36 cellular contexts compared by ENCODE assay signal in the genomic region with DNA sequence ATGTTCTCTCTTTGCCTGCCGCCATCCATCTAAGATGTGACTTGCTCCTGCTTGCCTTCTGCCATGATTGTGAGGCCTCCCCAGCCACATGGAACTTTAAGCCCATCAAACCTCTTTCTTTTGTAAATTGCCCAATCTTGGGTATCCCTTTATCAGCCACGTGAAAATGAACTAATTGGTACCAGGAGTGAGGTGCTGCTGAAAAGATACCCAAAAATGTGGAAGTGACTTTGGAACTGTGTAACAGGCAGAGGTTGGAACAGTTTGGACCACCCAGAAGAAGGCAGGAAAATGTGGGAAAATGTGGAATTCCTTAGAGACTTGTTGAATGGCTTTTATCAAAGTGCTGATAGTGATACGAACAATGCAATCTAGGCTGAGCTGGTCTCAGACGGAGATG.
"Had no signal": no experiment of that assay in that cellular context is flagged by ENCODE, and none has a peak within 500 bp of the region (broad histone marks: within the 10 kb centered on the region; RNA-seq: fewer than 3 reads in every experiment).

No MANE protein-coding gene starts in this region.

- H3K9me3 ChIP-seq: adrenal gland, body of pancreas had no signal

- H3K4me1 Mint-ChIP-seq: activated B cell treated with CpG ODN at 0.5 μM for 24 hours; activated CD4-positive, alpha-beta T cell treated with anti-CD3 and anti-CD28 coated beads, Interleukin-2, amount 10 ng/mL, durations not matched to agents 24 days and 14 days; activated naive CD8-positive, alpha-beta T cell treated with anti-CD3 and anti-CD28 coated beads for 36 hours; activated T-helper 17 cell treated with anti-CD3 and anti-CD28 coated beads, Interleukin-2, amount 50 U/mL, for 72 hours had no signal

- FAIRE-seq: astrocyte, TTC549 had no signal

- DNase-seq: activated B cell treated with CpG ODN at 0.5 μM for 24 hours; activated CD4-positive, alpha-beta memory T cell treated with anti-CD3 and anti-CD28 coated beads for 36 hours; activated CD4-positive, alpha-beta T cell treated with anti-CD3 and anti-CD28 coated beads for 4 hours; activated CD4-positive, alpha-beta T cell treated with anti-CD3 and anti-CD28 coated beads, Interleukin-2, amount 10 ng/mL, durations not matched to agents 24 days and 14 days; activated CD4-positive, alpha-beta T cell treated with anti-CD3 and anti-CD28 coated beads, Interleukin-2, amount 50 U/mL, for 1 hour; activated CD4-positive, alpha-beta T cell treated with anti-CD3 and anti-CD28 coated beads, Interleukin-2, amount 50 U/mL, for 4 hours; activated CD4-positive, CD25-positive, alpha-beta regulatory T cell treated with anti-CD3 and anti-CD28 coated beads, Interleukin-2, amount 50 U/mL, for 72 hours; activated CD8-positive, alpha-beta memory T cell treated with anti-CD3 and anti-CD28 coated beads, Interleukin-2, amount 50 U/mL, for 4 hours; activated CD8-positive, alpha-beta T cell treated with anti-CD3 and anti-CD28 coated beads for 36 hours; activated effector memory CD4-positive, alpha-beta T cell treated with anti-CD3 and anti-CD28 coated beads, Interleukin-2, amount 50 U/mL, for 16 hours; activated gamma-delta T cell treated with Interleukin-2 at 50 U/mL for 16 hours; activated naive CD4-positive, alpha-beta T cell; activated naive CD4-positive, alpha-beta T cell treated with anti-CD3 and anti-CD28 coated beads for 36 hours; activated naive CD4-positive, alpha-beta T cell treated with anti-CD3 and anti-CD28 coated beads, Interleukin-2, amount 50 U/mL, for 16 hours; activated naive CD8-positive, alpha-beta T cell treated with anti-CD3 and anti-CD28 coated beads for 36 hours; activated T-cell treated with anti-CD3 and anti-CD28 coated beads for 4 hours; activated T-cell treated with anti-CD3 and anti-CD28 coated beads, Interleukin-2, amount 50 U/mL, for 1 hour; activated T-cell treated with anti-CD3 and anti-CD28 coated beads, Interleukin-2, amount 50 U/mL, for 4 hours; activated T-cell treated with anti-CD3 and anti-CD28 coated beads, Interleukin-2, amount 50 U/mL, for 72 hours; adrenal gland; amniotic stem cell; aorta; body of pancreas; brain microvascular endothelial cell; central memory CD4-positive, alpha-beta T cell; T-helper 2 cell; T-helper 9 cell had no signal

- H3K4me3 Mint-ChIP-seq: activated B cell treated with CpG ODN at 0.5 μM for 24 hours; activated CD4-positive, alpha-beta memory T cell treated with anti-CD3 and anti-CD28 coated beads for 36 hours; activated CD4-positive, alpha-beta T cell treated with anti-CD3 and anti-CD28 coated beads, Interleukin-2, amount 10 ng/mL, durations not matched to agents 24 days and 14 days; activated CD8-positive, alpha-beta T cell treated with anti-CD3 and anti-CD28 coated beads for 36 hours; activated naive CD4-positive, alpha-beta T cell treated with anti-CD3 and anti-CD28 coated beads for 36 hours; activated naive CD8-positive, alpha-beta T cell treated with anti-CD3 and anti-CD28 coated beads for 36 hours; activated T-cell treated with anti-CD3 and anti-CD28 coated beads, Interleukin-2, amount 50 U/mL, for 4 hours; activated T-cell treated with anti-CD3 and anti-CD28 coated beads, Interleukin-2, amount 50 U/mL, for 72 hours; activated T-helper 1 cell treated with anti-CD3 and anti-CD28 coated beads, Interleukin-12 subunit alpha, Interleukin-12 subunit beta, Interleukin-2, Interleukin-4 antibody, amounts not matched to agents 30 ng/mL and 10 ng/mL and 1 ng/mL, durations not matched to agents 14 hours and 24 hours and 36 hours; activated T-helper 17 cell treated with anti-CD3 and anti-CD28 coated beads, Interleukin-2, amount 50 U/mL, for 72 hours; T-helper 1 cell treated with Interleukin-12 subunit alpha and Interleukin-12 subunit beta and Interleukin-4 antibody, amounts not matched to agents 30 μg/mL and 1 μg/mL, for 36 hours; T-helper 2 cell treated with Interferon-gamma antibody and Interleukin-4, amounts not matched to agents 5 μg/mL and 100 μg/mL, for 36 hours had no signal

- H3K27ac ChIP-seq: adrenal gland, body of pancreas, brain microvascular endothelial cell, breast epithelium, VCaP had no signal

- H3K4me1 ChIP-seq: adrenal gland, breast epithelium had no signal

- H3K4me3 ChIP-seq: adrenal gland, body of pancreas, breast epithelium had no signal

- H3K27me3 ChIP-seq: adrenal gland, body of pancreas, brain microvascular endothelial cell, breast epithelium had no signal

- H3K27ac Mint-ChIP-seq: activated B cell treated with CpG ODN at 0.5 μM for 24 hours; activated CD4-positive, alpha-beta memory T cell treated with anti-CD3 and anti-CD28 coated beads for 36 hours; activated CD4-positive, alpha-beta T cell treated with anti-CD3 and anti-CD28 coated beads, Interleukin-2, amount 10 ng/mL, durations not matched to agents 24 days and 14 days; activated CD8-positive, alpha-beta T cell treated with anti-CD3 and anti-CD28 coated beads for 36 hours; activated naive CD4-positive, alpha-beta T cell treated with anti-CD3 and anti-CD28 coated beads for 36 hours; activated naive CD4-positive, alpha-beta T cell treated with anti-CD3 and anti-CD28 coated beads, Interleukin-2, amount 50 U/mL, for 72 hours; activated naive CD8-positive, alpha-beta T cell treated with anti-CD3 and anti-CD28 coated beads for 36 hours; activated T-cell treated with anti-CD3 and anti-CD28 coated beads, Interleukin-2, amount 50 U/mL, for 72 hours; activated T-helper 1 cell treated with anti-CD3 and anti-CD28 coated beads, Interleukin-12 subunit alpha, Interleukin-12 subunit beta, Interleukin-2, Interleukin-4 antibody, amounts not matched to agents 30 ng/mL and 10 ng/mL and 1 ng/mL, durations not matched to agents 14 hours and 24 hours and 36 hours; activated T-helper 17 cell treated with anti-CD3 and anti-CD28 coated beads, Interleukin-2, amount 50 U/mL, for 72 hours; T-helper 1 cell treated with Interleukin-12 subunit alpha and Interleukin-12 subunit beta and Interleukin-4 antibody, amounts not matched to agents 30 μg/mL and 1 μg/mL, for 36 hours; T-helper 2 cell treated with Interferon-gamma antibody and Interleukin-4, amounts not matched to agents 5 μg/mL and 100 μg/mL, for 36 hours had no signal

- H3K27me3 Mint-ChIP-seq: activated B cell treated with CpG ODN at 0.5 μM for 24 hours; activated CD4-positive, alpha-beta memory T cell treated with anti-CD3 and anti-CD28 coated beads for 36 hours; activated CD4-positive, alpha-beta T cell treated with anti-CD3 and anti-CD28 coated beads, Interleukin-2, amount 10 ng/mL, durations not matched to agents 24 days and 14 days; activated CD8-positive, alpha-beta T cell treated with anti-CD3 and anti-CD28 coated beads for 36 hours; activated naive CD8-positive, alpha-beta T cell treated with anti-CD3 and anti-CD28 coated beads for 36 hours; activated T-helper 17 cell treated with anti-CD3 and anti-CD28 coated beads, Interleukin-2, amount 50 U/mL, for 72 hours had no signal

- H3K36me3 Mint-ChIP-seq: activated CD4-positive, alpha-beta memory T cell treated with anti-CD3 and anti-CD28 coated beads for 36 hours had no signal

- ATAC-seq: activated CD8-positive, alpha-beta T cell treated with anti-CD3 and anti-CD28 coated beads for 36 hours; activated naive CD4-positive, alpha-beta T cell treated with anti-CD3 and anti-CD28 coated beads, Interleukin-2, amount 50 U/mL, for 72 hours; activated T-cell treated with anti-CD3 and anti-CD28 coated beads, Interleukin-2, amount 50 U/mL, for 4 hours; activated T-cell treated with anti-CD3 and anti-CD28 coated beads, Interleukin-2, amount 50 U/mL, for 72 hours; activated T-helper 17 cell treated with anti-CD3 and anti-CD28 coated beads, Interleukin-2, amount 50 U/mL, for 72 hours; body of pancreas had no signal

- H3K36me3 ChIP-seq: adrenal gland, brain microvascular endothelial cell, breast epithelium had no signal
